In the genomic region with DNA sequence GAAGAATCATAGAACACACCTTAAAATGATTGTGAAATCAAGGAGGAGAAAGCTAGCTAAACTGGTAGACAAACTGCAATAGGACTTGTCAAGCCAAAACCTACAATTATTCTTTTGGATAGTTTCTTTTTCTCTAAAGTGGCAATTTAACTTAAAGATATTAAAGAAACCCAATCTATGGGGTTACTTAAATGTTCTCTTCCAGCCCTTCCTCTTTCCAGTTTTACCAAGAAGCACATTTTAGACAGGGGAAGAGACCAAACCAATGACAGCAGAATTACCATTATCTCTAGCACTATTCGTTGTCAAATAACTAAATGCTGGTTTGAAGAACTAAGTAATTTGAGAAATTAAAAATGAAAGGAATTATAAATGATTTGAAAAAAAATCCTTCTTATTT, we compare ENCODE assay signal across 8 cellular contexts. TPM values are rescaled to one million over a fixed set of nuclear protein-coding genes. Genes with fewer than 3 reads are reported as not detected.
A peak's percentile ranks its signal among the peaks of the same experiment; 100 is the strongest.
DNase-seq lines count a peak whose midpoint lies in the region; ATAC-seq, FAIRE-seq and TF ChIP-seq lines count a peak whose summit lies in the region.

No MANE protein-coding gene starts in this region.

- no peaks in the 10 kb centered on the region for H3K9me3 ChIP-seq in CD8-positive, alpha-beta memory T cell (ENCODE audit: low read length)
- H3K9me3 ChIP-seq in MM.1S (replicated peaks; ENCODE audit: insufficient read depth, low read length) = no peaks in the 10 kb centered on the region
- no peaks in the 10 kb centered on the region for H3K9me3 ChIP-seq in duodenal mucosa (ENCODE audit: control insufficient read depth in 1 of 2, low read length in 2 of 2)
- no peaks in the 10 kb centered on the region for H3K9me3 ChIP-seq in osteoblast (ENCODE audit: low read depth, low read length)

- peak overlapping the region; percentile 92 for H3K27ac ChIP-seq in CD8-positive, alpha-beta memory T cell (ENCODE audit: low read depth, low read length)
- H3K27ac ChIP-seq in MM.1S (ENCODE audit: low read length) (no peak overlapping the region), duodenal mucosa (ENCODE audit: low read depth, low read length) (no peak overlapping the region), osteoblast (ENCODE audit: low read depth, low read length) (peak overlapping the region; percentile 57)

- H2AFZ ChIP-seq in MM.1S (ENCODE audit: low read length) = peak overlapping the region; percentile 90
- H2AFZ ChIP-seq in osteoblast (ENCODE audit: low read length) = peak overlapping the region; percentile 96

- H3F3A ChIP-seq in MM.1S (ENCODE audit: insufficient read depth, low read length) = peaks cover 23% of the 10 kb centered on the region; the same call in 1 of the 2 replicates

- no peaks in the 10 kb centered on the region for H4K20me1 ChIP-seq in MM.1S (ENCODE audit: insufficient read depth, low read length)
- H4K20me1 ChIP-seq in osteoblast (ENCODE audit: insufficient read depth, low read length) = no peaks in the 10 kb centered on the region

- H3K79me2 ChIP-seq in MM.1S (ENCODE audit: low read length) (no peaks in the 10 kb centered on the region), osteoblast (ENCODE audit: insufficient read depth, low read length) (peaks cover 2% of the 10 kb centered on the region)

- H3K4me3 Mint-ChIP-seq in CD8-positive, alpha-beta memory T cell = peak overlapping the region; percentile 84 to 95 (median 92)

- no peak for FAIRE-seq in urothelium cell line (lab: Jason Lieb, UNC)

- peak overlapping the region; percentile 69 to 98 (median 93) for H3K27ac Mint-ChIP-seq in CD8-positive, alpha-beta memory T cell

- CTCF ChIA-PET in CD8-positive, alpha-beta memory T cell (lab: Charles Lee) = interaction anchor here (0.8 to 1.4 kb wide), 2 partner anchors 23 to 38 kb away, joined by 3 read pairs; no protein-coding TSS in a partner anchor

- peak overlapping the region; percentile 95 for H3K4me3 ChIP-seq in CD8-positive, alpha-beta memory T cell (ENCODE audit: low read length)
- H3K4me3 ChIP-seq in MM.1S (ENCODE audit: low read length) = peak overlapping the region; percentile 81
- peak overlapping the region; percentile 83 to 87 for H3K4me3 ChIP-seq in duodenal mucosa (ENCODE audit: low read depth in 1 of 2, low read length in 2 of 2)
- H3K4me3 ChIP-seq in osteoblast (ENCODE audit: insufficient read depth, low read length) = peak overlapping the region; percentile 84

- peaks cover 0 to 1% (median 0%) of the 10 kb centered on the region in 5 donors for H3K9me3 Mint-ChIP-seq in CD8-positive, alpha-beta memory T cell

- POLR2A ChIA-PET in CD8-positive, alpha-beta memory T cell (lab: Charles Lee) = interaction anchor here (0.5 kb wide), 1 partner anchor 17 kb away, joined by 3 read pairs; no protein-coding TSS in a partner anchor

- H3K4me2 ChIP-seq in MM.1S (ENCODE audit: low read depth, low read length) = peak overlapping the region; percentile 74
- peak overlapping the region; percentile 88 for H3K4me2 ChIP-seq in osteoblast (ENCODE audit: insufficient read depth, low read length)

- no peaks in the 10 kb centered on the region for H3K9me2 ChIP-seq in MM.1S (replicated peaks; ENCODE audit: insufficient read depth, low read length)

- TF ChIP-seq CTCF in MM.1S (IDR thresholded peaks at IDR 0.05; ENCODE audit: low read length) (no peak), osteoblast (IDR thresholded peaks at IDR 0.05; ENCODE audit: extremely low read depth, low read depth, low read length) (no peak)

- no peaks in the 10 kb centered on the region for H3K27me3 ChIP-seq in CD8-positive, alpha-beta memory T cell (ENCODE audit: insufficient read depth, low read length, poor library complexity, severe bottlenecking)
- no peaks in the 10 kb centered on the region for H3K27me3 ChIP-seq in MM.1S (replicated peaks; ENCODE audit: insufficient read depth, low read length)
- no peaks in the 10 kb centered on the region for H3K27me3 ChIP-seq in duodenal mucosa (ENCODE audit: control insufficient read depth in 1 of 2, insufficient read depth in 2 of 2, low read length in 2 of 2)
- H3K27me3 ChIP-seq in osteoblast (ENCODE audit: insufficient read depth, low read length) = no peaks in the 10 kb centered on the region

- ATAC-seq in GM18498 (IDR thresholded peaks at IDR 0.05; ENCODE audit: unreplicated experiment) (no peak), GM21528 (IDR thresholded peaks at IDR 0.05; ENCODE audit: low FRiP score, unreplicated experiment) (no peak)

- H3K36me3 ChIP-seq in CD8-positive, alpha-beta memory T cell (ENCODE audit: insufficient read depth, low read length) = no peaks in the 10 kb centered on the region
- H3K36me3 ChIP-seq in MM.1S (replicated peaks; ENCODE audit: insufficient read depth, low read length) = no peaks in the 10 kb centered on the region
- H3K36me3 ChIP-seq in duodenal mucosa (ENCODE audit: control insufficient read depth in 1 of 2, insufficient read depth in 2 of 2, low read length in 2 of 2) = no peaks in the 10 kb centered on the region
- H3K36me3 ChIP-seq in osteoblast (ENCODE audit: insufficient read depth, low read length) = no peaks in the 10 kb centered on the region

- H3K27me3 Mint-ChIP-seq in CD8-positive, alpha-beta memory T cell = peaks cover 3 to 4% of the 10 kb centered on the region in 2 donors

- H3K9ac ChIP-seq in MM.1S (ENCODE audit: low read length) = peak overlapping the region; percentile 42; the same call in 1 of the 2 replicates
- H3K9ac ChIP-seq in duodenal mucosa (ENCODE audit: low read depth in 1 of 2, low read length in 2 of 2) = peak overlapping the region in 1 of 2 donors; percentile 57

- DNase-seq in CD8-positive, alpha-beta memory T cell = no peak
- peak; percentile 11 for DNase-seq in MM.1S
- no peak for DNase-seq in osteoblast (ENCODE audit: insufficient read length, low spot score, missing footprints)
- DNase-seq in anterior cingulate cortex (lab: John Stamatoyannopoulos, UW) = no peak
- DNase-seq in urothelium cell line (ENCODE audit: low spot score) = no peak

- H3K4me1 Mint-ChIP-seq in CD8-positive, alpha-beta memory T cell = peaks cover 44 to 50% (median 48%) of the 10 kb centered on the region in 3 donors

- peaks cover 30% of the 10 kb centered on the region for H3K4me1 ChIP-seq in CD8-positive, alpha-beta memory T cell (ENCODE audit: insufficient read depth, low read length)
- H3K4me1 ChIP-seq in MM.1S (ENCODE audit: low read length) (0 out of 2 replicates have a peak, but pooled peaks cover 3% of the 10 kb centered on the region), duodenal mucosa (ENCODE audit: control insufficient read depth in 1 of 2, insufficient read depth in 2 of 2, low read length in 2 of 2) (peaks cover 0 to 10% of the 10 kb centered on the region in 2 donors), osteoblast (ENCODE audit: insufficient read depth, low read length) (peaks cover 12% of the 10 kb centered on the region)

- H3K36me3 Mint-ChIP-seq in CD8-positive, alpha-beta memory T cell = peaks cover 0 to 28% (median 9%) of the 10 kb centered on the region in 3 donors

RNA-seq across cellular contexts. Expression of a gene that starts 0.7 kb away (rescaled TPM):
- total RNA-seq in CD8-positive, alpha-beta memory T cell = 10 to 100 TPM; 34.0 to 35.1 TPM
- polyA plus RNA-seq in CD8-positive, alpha-beta memory T cell = 30.3 TPM
- 53.2 and 54.8 TPM in 2 replicates for total RNA-seq in osteoblast

Comparison
In these comparisons a context has a peak if more than half of its experiments do, and no peak if none do; other contexts are left out.
1. H3K27ac ChIP-seq: peak in CD8-positive, alpha-beta memory T cell (single experiment) and osteoblast (single experiment); none in MM.1S (single experiment) and duodenal mucosa (single experiment).
2. Peak in every context shown above with its lines, with median percentiles within 50 percentile points of each other: H3K4me3 ChIP-seq.